12 cellular contexts compared by ENCODE assay signal in genomic region chr5:115243412-115243811, GRCh38. TPM values are rescaled to one million over a fixed set of nuclear protein-coding genes. Genes with fewer than 3 reads are reported as not detected.
A peak's percentile ranks its signal among the peaks of the same experiment; 100 is the strongest.
DNase-seq lines count a peak whose midpoint lies in the region; ATAC-seq and TF ChIP-seq lines count a peak whose summit lies in the region.
"Had no signal": no experiment of that assay in that cellular context is flagged by ENCODE, and none has a peak within 500 bp of the region (broad histone marks: within the 10 kb centered on the region; RNA-seq: fewer than 3 reads in every experiment).

No MANE protein-coding gene starts in this region.

- peak; percentile 94 for ATAC-seq in GM18520 (IDR thresholded peaks at IDR 0.05; ENCODE audit: unreplicated experiment)
- ATAC-seq in HCT116, result no peak
- ATAC-seq in HG03575 (IDR thresholded peaks at IDR 0.05; ENCODE audit: extremely low read depth, insufficient number of reproducible peaks, low FRiP score, unreplicated experiment), result peak; percentile 56
- ATAC-seq in Right ventricle myocardium superior (ENCODE audit: poor library complexity), result no peak
- ATAC-seq: T-helper 17 cell had no signal

- H3K27me3 Mint-ChIP-seq in activated naive CD4-positive, alpha-beta T cell treated with anti-CD3 and anti-CD28 coated beads for 36 hours (ENCODE audit: low read depth), result no peaks in the 10 kb centered on the region
- H3K27me3 Mint-ChIP-seq: activated naive CD8-positive, alpha-beta T cell; T-helper 17 cell had no signal

- H3K4me1 Mint-ChIP-seq in activated naive CD4-positive, alpha-beta T cell treated with anti-CD3 and anti-CD28 coated beads for 36 hours (ENCODE audit: low read depth), result peaks cover 19% of the 10 kb centered on the region

- POLR2A ChIA-PET in HCT116 (lab: Charles Lee), result interaction anchor here (1.4 kb wide), 1 partner anchor 8 kb away, joined by 3 read pairs; no protein-coding TSS in a partner anchor

- H3K4me3 ChIP-seq in HCT116 (replicated peaks in 1 of 2; ENCODE audit: low read depth in 1 of 2, low read length in 2 of 2), result no peak overlapping the region

- peaks cover 18% of the 10 kb centered on the region for H3K36me3 Mint-ChIP-seq in activated naive CD4-positive, alpha-beta T cell treated with anti-CD3 and anti-CD28 coated beads for 36 hours (ENCODE audit: low read depth)

- RAD21 ChIA-PET in HCT116 (lab: Charles Lee; ENCODE audit: low non-redundant PET in 1 of 2, low total read pairs in 2 of 2, uncharacterized antibody in 2 of 2, unreplicated experiment in 2 of 2), result no interaction called here

- H3K4me3 Mint-ChIP-seq in activated naive CD4-positive, alpha-beta T cell treated with anti-CD3 and anti-CD28 coated beads for 36 hours, result no peak overlapping the region
- H3K4me3 Mint-ChIP-seq: activated naive CD8-positive, alpha-beta T cell; T-helper 17 cell had no signal

- no peaks in the 10 kb centered on the region for H3K36me3 ChIP-seq in HCT116 (ENCODE audit: control insufficient read depth in 1 of 2, insufficient read depth in 2 of 2, low read length in 2 of 2)

- H3K4me1 ChIP-seq in HCT116 (ENCODE audit: control insufficient read depth in 1 of 2, insufficient read depth in 2 of 2, low read length in 2 of 2), result peaks cover 0 to 23% of the 10 kb centered on the region in 2 experiments; a peak in 2 of 4 replicates

- H3K4me2 ChIP-seq in HCT116 (ENCODE audit: low read length), result peak overlapping the region; percentile 53

- peaks cover 27% of the 10 kb centered on the region for H3K79me2 ChIP-seq in HCT116 (ENCODE audit: insufficient read depth, low read length)

- H3K27me3 ChIP-seq in HCT116 (ENCODE audit: insufficient read depth, low read length), result no peaks in the 10 kb centered on the region

- DNase-seq in HCT116 (ENCODE audit: low read depth, low spot score), result no peak
- peak; percentile 10 for DNase-seq in kidney glomerular epithelial cell (lab: John Stamatoyannopoulos, UW)
- DNase-seq in Right ventricle myocardium superior, result no peak
- no peak for DNase-seq in anterior cingulate cortex (lab: John Stamatoyannopoulos, UW)
- DNase-seq in activated naive CD4-positive, alpha-beta T cell treated with anti-CD3 and anti-CD28 coated beads for 36 hours, result no peak
- DNase-seq in GM20000 (ENCODE audit: low spot score), result no peak
- DNase-seq: DMS53, NCI-H2107, T-helper 17 cell had no signal

- H3K9me3 Mint-ChIP-seq in activated naive CD4-positive, alpha-beta T cell treated with anti-CD3 and anti-CD28 coated beads for 36 hours, result no peaks in the 10 kb centered on the region

- H3K9me2 ChIP-seq in HCT116 (ENCODE audit: insufficient read depth), result no peaks in the 10 kb centered on the region

- no peak overlapping the region for H3K27ac ChIP-seq in HCT116 (ENCODE audit: low read depth, low read length)

- H2AFZ ChIP-seq in HCT116 (ENCODE audit: low read depth, low read length, poor library complexity, severe bottlenecking), result no peak overlapping the region

- no peak for TF ChIP-seq CTCF in HCT116 (IDR thresholded peaks at IDR 0.05 in 2 of 3, conservative IDR thresholded peaks at IDR 0.05 in 1 of 3; ENCODE audit: borderline replicate concordance in 1 of 3, insufficient read depth in 1 of 3, low read depth in 2 of 3, low read length in 2 of 3)
- TF ChIP-seq CTCF in GM20000 (IDR thresholded peaks at IDR 0.05; ENCODE audit: extremely low read depth, missing control alignments), result no peak

- no peak overlapping the region for H3K9ac ChIP-seq in HCT116 (ENCODE audit: low read length)

- intact Hi-C loops in HCT116 (cut with micrococcal nuclease) (loop anchor here (10.0 kb wide), 1 partner anchor 339 kb away; no protein-coding TSS in a partner anchor), Right ventricle myocardium superior (cut with DNase I) (loop anchor here (5.0 kb wide), 1 partner anchor 146 kb away; no protein-coding TSS in a partner anchor)
- intact Hi-C loops in activated naive CD4-positive, alpha-beta T cell treated with anti-CD3 and anti-CD28 coated beads for 36 hours (cut with micrococcal nuclease), result loop anchor here (1.0 to 10.0 kb wide), 2 partner anchors 19 to 1629 kb away; partner anchors contain the start of gene PGGT1B

- BruUV-seq in HCT116 (replicated peaks; lab: Mats Ljungman, UMichigan), result no TSS peak

- H3K27ac Mint-ChIP-seq in activated naive CD4-positive, alpha-beta T cell treated with anti-CD3 and anti-CD28 coated beads for 36 hours, result no peak overlapping the region
- H3K27ac Mint-ChIP-seq: activated naive CD8-positive, alpha-beta T cell; T-helper 17 cell had no signal

- H4K20me1 ChIP-seq in HCT116 (ENCODE audit: insufficient read depth), result no peaks in the 10 kb centered on the region

- CTCF ChIA-PET in HCT116 (lab: Charles Lee), result interaction anchor here (2.8 kb wide), 1 partner anchor 146 kb away, joined by 12 read pairs; no protein-coding TSS in a partner anchor
- CTCF ChIA-PET in activated naive CD4-positive, alpha-beta T cell treated with anti-CD3 and anti-CD28 coated beads for 36 hours (lab: Charles Lee), result interaction anchor here (0.6 kb wide), 1 partner anchor 147 kb away, joined by 3 read pairs; no protein-coding TSS in a partner anchor

- no peak for TF ChIP-seq POLR2A in HCT116 (IDR thresholded peaks at IDR 0.05; ENCODE audit: borderline replicate concordance, extremely low read depth, insufficient read depth, insufficient read length)

- no peaks in the 10 kb centered on the region for H3K9me3 ChIP-seq in HCT116 (ENCODE audit: control insufficient read depth in 1 of 2, insufficient read depth in 1 of 2, low read depth in 1 of 2, low read length in 2 of 2)

- no peak for TF ChIP-seq RAD21 in HCT116 (IDR thresholded peaks at IDR 0.05; ENCODE audit: low read depth)

TF ChIP-seq in HCT116, 20 proteins besides CTCF, POLR2A, EP300 and RAD21 (continues in another document):
- TF ChIP-seq YY1 (IDR thresholded peaks at IDR 0.05; ENCODE audit: extremely low read depth, insufficient replicate concordance, low read depth, low read length) (no peak), EZH2phosphoT487 (IDR thresholded peaks at IDR 0.05; ENCODE audit: borderline replicate concordance) (no peak), FOSL1 (IDR thresholded peaks at IDR 0.05; ENCODE audit: low read depth) (no peak), TCF7L2 (IDR thresholded peaks at IDR 0.05; ENCODE audit: borderline replicate concordance, extremely low read depth, insufficient read depth, insufficient read length) (no peak), SRF (IDR thresholded peaks at IDR 0.05; ENCODE audit: low read depth) (no peak), ZBTB33 (IDR thresholded peaks at IDR 0.05; ENCODE audit: extremely low read depth, insufficient replicate concordance, low read length) (no peak), EZH2 (IDR thresholded peaks at IDR 0.05) (no peak), MAX (IDR thresholded peaks at IDR 0.05) (no peak), ELF1 (IDR thresholded peaks at IDR 0.05; ENCODE audit: borderline replicate concordance, low read depth) (no peak), CBX3 (IDR thresholded peaks at IDR 0.05; ENCODE audit: low read depth) (no peak), CEBPB (IDR thresholded peaks at IDR 0.05; ENCODE audit: low read depth) (no peak)
- TF ChIP-seq, protein P1, sequence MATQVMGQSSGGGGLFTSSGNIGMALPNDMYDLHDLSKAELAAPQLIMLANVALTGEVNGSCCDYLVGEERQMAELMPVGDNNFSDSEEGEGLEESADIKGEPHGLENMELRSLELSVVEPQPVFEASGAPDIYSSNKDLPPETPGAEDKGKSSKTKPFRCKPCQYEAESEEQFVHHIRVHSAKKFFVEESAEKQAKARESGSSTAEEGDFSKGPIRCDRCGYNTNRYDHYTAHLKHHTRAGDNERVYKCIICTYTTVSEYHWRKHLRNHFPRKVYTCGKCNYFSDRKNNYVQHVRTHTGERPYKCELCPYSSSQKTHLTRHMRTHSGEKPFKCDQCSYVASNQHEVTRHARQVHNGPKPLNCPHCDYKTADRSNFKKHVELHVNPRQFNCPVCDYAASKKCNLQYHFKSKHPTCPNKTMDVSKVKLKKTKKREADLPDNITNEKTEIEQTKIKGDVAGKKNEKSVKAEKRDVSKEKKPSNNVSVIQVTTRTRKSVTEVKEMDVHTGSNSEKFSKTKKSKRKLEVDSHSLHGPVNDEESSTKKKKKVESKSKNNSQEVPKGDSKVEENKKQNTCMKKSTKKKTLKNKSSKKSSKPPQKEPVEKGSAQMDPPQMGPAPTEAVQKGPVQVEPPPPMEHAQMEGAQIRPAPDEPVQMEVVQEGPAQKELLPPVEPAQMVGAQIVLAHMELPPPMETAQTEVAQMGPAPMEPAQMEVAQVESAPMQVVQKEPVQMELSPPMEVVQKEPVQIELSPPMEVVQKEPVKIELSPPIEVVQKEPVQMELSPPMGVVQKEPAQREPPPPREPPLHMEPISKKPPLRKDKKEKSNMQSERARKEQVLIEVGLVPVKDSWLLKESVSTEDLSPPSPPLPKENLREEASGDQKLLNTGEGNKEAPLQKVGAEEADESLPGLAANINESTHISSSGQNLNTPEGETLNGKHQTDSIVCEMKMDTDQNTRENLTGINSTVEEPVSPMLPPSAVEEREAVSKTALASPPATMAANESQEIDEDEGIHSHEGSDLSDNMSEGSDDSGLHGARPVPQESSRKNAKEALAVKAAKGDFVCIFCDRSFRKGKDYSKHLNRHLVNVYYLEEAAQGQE (IDR thresholded peaks at IDR 0.05; ENCODE audit: low read depth), result no peak

RNA-seq across cellular contexts. Expression of gene PGGT1B, which starts 19.3 kb away (rescaled TPM):
- total RNA-seq in HCT116 (2021; ENCODE audit: unreplicated experiment) (45.8 TPM), Right ventricle myocardium superior (23.6 TPM)
- 10.0 and 14.8 TPM in 2 replicates for polyA plus RNA-seq in HCT116 (2012)
- total RNA-seq in activated naive CD4-positive, alpha-beta T cell treated with anti-CD3 and anti-CD28 coated beads for 36 hours, result 10 to 100 TPM; 35.8 to 37.4 TPM

RNA-seq across cellular contexts. Expression of gene CCDC112, which starts 53.0 kb away (rescaled TPM):
- 13.7 TPM for total RNA-seq in HCT116 (2021; ENCODE audit: unreplicated experiment)
- 3.7 and 5.6 TPM in 2 replicates for polyA plus RNA-seq in HCT116 (2012)
- 4.4 TPM for total RNA-seq in Right ventricle myocardium superior
- total RNA-seq in activated naive CD4-positive, alpha-beta T cell treated with anti-CD3 and anti-CD28 coated beads for 36 hours, result 1 to 10 TPM; 1.9 to 2.1 TPM

Comparison
In these comparisons a context has a peak if more than half of its experiments do, and no peak if none do; other contexts are left out.
1. ATAC-seq: peak in GM18520 (single experiment) and HG03575 (single experiment); none in HCT116 (single experiment) and Right ventricle myocardium superior (single experiment).